ENCODE assay signal across 34 cellular contexts in the genomic region with DNA sequence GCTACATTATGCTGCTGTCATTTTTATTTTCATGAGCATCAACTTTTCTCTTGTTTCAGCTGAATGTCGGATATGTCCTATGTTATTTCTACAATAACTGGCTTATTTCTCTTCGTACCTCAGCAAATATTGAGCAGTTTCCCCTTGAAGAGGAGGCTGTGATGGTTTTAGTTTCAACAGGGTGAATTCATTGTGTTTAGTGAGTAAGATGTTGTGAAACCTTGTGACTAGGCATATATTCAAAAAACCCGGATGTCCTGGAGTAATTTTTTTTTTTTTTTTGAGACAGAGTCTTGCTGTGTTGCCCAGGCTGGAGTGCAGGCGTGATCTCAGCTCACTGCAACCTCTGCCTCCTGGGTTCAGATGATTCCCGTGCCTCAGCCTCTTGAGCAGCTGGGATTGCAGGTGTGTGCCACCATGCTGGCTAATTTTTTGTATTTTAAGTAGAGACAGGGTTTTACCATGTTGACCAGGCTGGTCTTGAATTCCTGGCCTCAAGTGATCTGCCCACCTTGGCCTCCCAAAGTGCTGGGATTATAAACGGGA. TPM values are rescaled to one million over a fixed set of nuclear protein-coding genes. Genes with fewer than 3 reads are reported as not detected.
DNase-seq lines count a peak whose midpoint lies in the region; ATAC-seq, FAIRE-seq and TF ChIP-seq lines count a peak whose summit lies in the region.
"Had no signal": no experiment of that assay in that cellular context is flagged by ENCODE, and none has a peak within 500 bp of the region (broad histone marks: within the 10 kb centered on the region; RNA-seq: fewer than 3 reads in every experiment).

No MANE protein-coding gene starts in this region.

- H3K9me3 Mint-ChIP-seq in naive thymus-derived CD4-positive, alpha-beta T cell, result no peaks in the 10 kb centered on the region
- H3K9me3 Mint-ChIP-seq in HFFc6, result no peaks in the 10 kb centered on the region
- H3K9me3 Mint-ChIP-seq in activated CD4-positive, alpha-beta T cell treated with anti-CD3 and anti-CD28 coated beads, Interleukin-2, amount 10 ng/mL, durations not matched to agents 24 days and 14 days, result no peaks in the 10 kb centered on the region
- H3K9me3 Mint-ChIP-seq: activated CD4-positive, alpha-beta T cell treated with anti-CD3 and anti-CD28 coated beads, Interleukin-2, amount 10 ng/mL, durations not matched to agents 7 days and 5 days; activated naive CD4-positive, alpha-beta T cell treated with anti-CD3 and anti-CD28 coated beads, Interleukin-2, amount 10 ng/mL, durations not matched to agents 7 days and 5 days; activated T-cell treated with anti-CD3 and anti-CD28 coated beads, Interleukin-2, amount 50 U/mL, for 72 hours; stimulated activated effector memory CD8-positive, alpha-beta T cell treated with anti-CD3 and anti-CD28 coated beads, Interleukin-12 subunit alpha, Interleukin-12 subunit beta, amount 100 ng/mL, for 72 hours; T-helper 1 cell treated with Interleukin-12 subunit alpha and Interleukin-12 subunit beta and Interleukin-4 antibody, amounts not matched to agents 30 μg/mL and 1 μg/mL, for 36 hours had no signal

- H3K4me3 Mint-ChIP-seq in naive thymus-derived CD4-positive, alpha-beta T cell, result no peak overlapping the region
- no peak overlapping the region for H3K4me3 Mint-ChIP-seq in HFFc6
- H3K4me3 Mint-ChIP-seq in activated CD4-positive, alpha-beta T cell treated with anti-CD3 and anti-CD28 coated beads, Interleukin-2, amount 10 ng/mL, durations not matched to agents 24 days and 14 days, result no peak overlapping the region
- H3K4me3 Mint-ChIP-seq: activated CD4-positive, alpha-beta T cell treated with anti-CD3 and anti-CD28 coated beads, Interleukin-2, amount 10 ng/mL, durations not matched to agents 7 days and 5 days; activated CD8-positive, alpha-beta memory T cell treated with anti-CD3 and anti-CD28 coated beads, Interleukin-2, amount 10 ng/mL, durations not matched to agents 7 days and 5 days; activated naive CD4-positive, alpha-beta T cell treated with anti-CD3 and anti-CD28 coated beads, Interleukin-2, amount 10 ng/mL, durations not matched to agents 7 days and 5 days; activated T-cell treated with anti-CD3 and anti-CD28 coated beads, Interleukin-2, amount 50 U/mL, for 72 hours; stimulated activated effector memory CD8-positive, alpha-beta T cell treated with anti-CD3 and anti-CD28 coated beads, Interleukin-12 subunit alpha, Interleukin-12 subunit beta, amount 100 ng/mL, for 72 hours; T-helper 1 cell treated with Interleukin-12 subunit alpha and Interleukin-12 subunit beta and Interleukin-4 antibody, amounts not matched to agents 30 μg/mL and 1 μg/mL, for 36 hours had no signal

- no peak overlapping the region for H3K27ac Mint-ChIP-seq in naive thymus-derived CD4-positive, alpha-beta T cell
- H3K27ac Mint-ChIP-seq in HFFc6, result no peak overlapping the region
- no peak overlapping the region for H3K27ac Mint-ChIP-seq in activated CD4-positive, alpha-beta T cell treated with anti-CD3 and anti-CD28 coated beads, Interleukin-2, amount 10 ng/mL, durations not matched to agents 24 days and 14 days
- H3K27ac Mint-ChIP-seq: activated CD4-positive, alpha-beta T cell treated with anti-CD3 and anti-CD28 coated beads, Interleukin-2, amount 10 ng/mL, durations not matched to agents 7 days and 5 days; activated CD8-positive, alpha-beta memory T cell treated with anti-CD3 and anti-CD28 coated beads, Interleukin-2, amount 10 ng/mL, durations not matched to agents 7 days and 5 days; activated naive CD4-positive, alpha-beta T cell treated with anti-CD3 and anti-CD28 coated beads, Interleukin-2, amount 10 ng/mL, durations not matched to agents 7 days and 5 days; activated T-cell treated with anti-CD3 and anti-CD28 coated beads, Interleukin-2, amount 50 U/mL, for 72 hours; stimulated activated effector memory CD8-positive, alpha-beta T cell treated with anti-CD3 and anti-CD28 coated beads, Interleukin-12 subunit alpha, Interleukin-12 subunit beta, amount 100 ng/mL, for 72 hours; T-helper 1 cell treated with Interleukin-12 subunit alpha and Interleukin-12 subunit beta and Interleukin-4 antibody, amounts not matched to agents 30 μg/mL and 1 μg/mL, for 36 hours had no signal

- CTCF ChIA-PET in naive thymus-derived CD4-positive, alpha-beta T cell (lab: Charles Lee), result interaction anchor here (0.7 kb wide), 2 partner anchors 46 to 816 kb away, joined by 3 to 4 read pairs; no protein-coding TSS in a partner anchor

- no peaks in the 10 kb centered on the region for H3K4me1 ChIP-seq in naive thymus-derived CD4-positive, alpha-beta T cell (ENCODE audit: control insufficient read depth in 2 of 2, insufficient read depth in 2 of 2, low read length in 2 of 2)
- H3K4me1 ChIP-seq: foreskin keratinocyte, suprapubic skin, uterus had no signal

- FAIRE-seq in bronchial epithelial cell (lab: Jason Lieb, UNC) (no peak), frontal cortex (lab: Jason Lieb, UNC) (no peak)
- FAIRE-seq: endothelial cell of umbilical vein, RCC 7860, small intestine had no signal

- peaks cover 0 to 34% (median 19%) of the 10 kb centered on the region in 5 donors for H3K36me3 Mint-ChIP-seq in naive thymus-derived CD4-positive, alpha-beta T cell
- H3K36me3 Mint-ChIP-seq in HFFc6 (ENCODE audit: low read depth), result peaks cover 12% of the 10 kb centered on the region; the same call in 1 of the 2 replicates
- peaks cover 36% of the 10 kb centered on the region for H3K36me3 Mint-ChIP-seq in activated CD4-positive, alpha-beta T cell treated with anti-CD3 and anti-CD28 coated beads, Interleukin-2, amount 10 ng/mL, durations not matched to agents 24 days and 14 days (ENCODE audit: low read depth)

- intact Hi-C loops in naive thymus-derived CD4-positive, alpha-beta T cell (cut with micrococcal nuclease), result no loop called here
- intact Hi-C loops in activated CD4-positive, alpha-beta T cell treated with anti-CD3 and anti-CD28 coated beads, Interleukin-2, amount 10 ng/mL, durations not matched to agents 24 days and 14 days (cut with micrococcal nuclease), result no loop called here

- TF ChIP-seq CTCF in bronchial epithelial cell (IDR thresholded peaks at IDR 0.05; ENCODE audit: insufficient read depth, low read length, severe bottlenecking) (no peak), HFFc6 (IDR thresholded peaks at IDR 0.05) (no peak)

- H3K27me3 Mint-ChIP-seq in naive thymus-derived CD4-positive, alpha-beta T cell, result no peaks in the 10 kb centered on the region
- H3K27me3 Mint-ChIP-seq in HFFc6 (ENCODE audit: insufficient read depth), result no peaks in the 10 kb centered on the region
- no peaks in the 10 kb centered on the region for H3K27me3 Mint-ChIP-seq in activated CD4-positive, alpha-beta T cell treated with anti-CD3 and anti-CD28 coated beads, Interleukin-2, amount 10 ng/mL, durations not matched to agents 24 days and 14 days
- H3K27me3 Mint-ChIP-seq: activated CD4-positive, alpha-beta T cell treated with anti-CD3 and anti-CD28 coated beads, Interleukin-2, amount 10 ng/mL, durations not matched to agents 7 days and 5 days; activated CD8-positive, alpha-beta memory T cell treated with anti-CD3 and anti-CD28 coated beads, Interleukin-2, amount 10 ng/mL, durations not matched to agents 7 days and 5 days; activated naive CD4-positive, alpha-beta T cell treated with anti-CD3 and anti-CD28 coated beads, Interleukin-2, amount 10 ng/mL, durations not matched to agents 7 days and 5 days had no signal

- DNase-seq in AG20443 (ENCODE audit: low spot score) (peak; percentile 30), MV-4-11 (lab: John Stamatoyannopoulos, UW) (peak; percentile 48), bronchial epithelial cell (ENCODE audit: low read depth) (peak; percentile 55), HFFc6 (no peak), frontal cortex (ENCODE audit: low spot score in 2 of 2) (no peak), DMS53 treated with DMSO at 0.1 percent for 48 hours (lab: John Stamatoyannopoulos, UW; ENCODE audit: unreplicated experiment) (no peak)
- no peak for DNase-seq in naive thymus-derived CD4-positive, alpha-beta T cell
- no peak for DNase-seq in activated CD4-positive, alpha-beta T cell treated with anti-CD3 and anti-CD28 coated beads, Interleukin-2, amount 10 ng/mL, durations not matched to agents 24 days and 14 days
- DNase-seq: activated CD4-positive, alpha-beta T cell treated with anti-CD3 and anti-CD28 coated beads, Interleukin-2, amount 10 ng/mL, durations not matched to agents 7 days and 5 days; activated CD8-positive, alpha-beta memory T cell treated with anti-CD3 and anti-CD28 coated beads, Interleukin-2, amount 10 ng/mL, durations not matched to agents 7 days and 5 days; activated naive CD4-positive, alpha-beta T cell treated with anti-CD3 and anti-CD28 coated beads, Interleukin-2, amount 10 ng/mL, durations not matched to agents 7 days and 5 days; activated T-cell treated with anti-CD3 and anti-CD28 coated beads, Interleukin-2, amount 50 U/mL, for 72 hours; foreskin keratinocyte; KG1; NCI-H1694 treated with DMSO at 0.1 percent for 48 hours; NCI-H2171; NCI-H510A treated with DMSO at 0.1 percent for 48 hours; small intestine; uterus had no signal

- POLR2A ChIA-PET in naive thymus-derived CD4-positive, alpha-beta T cell (lab: Charles Lee), result no interaction called here

- H3K27ac ChIP-seq in naive thymus-derived CD4-positive, alpha-beta T cell (ENCODE audit: low read depth, low read length), result no peak overlapping the region
- H3K27ac ChIP-seq: C4-2B, foreskin keratinocyte, suprapubic skin, uterus, VCaP had no signal

- H3K27me3 ChIP-seq in bronchial epithelial cell (ENCODE audit: control insufficient read depth, insufficient read depth, low read length), result no peaks in the 10 kb centered on the region
- no peaks in the 10 kb centered on the region for H3K27me3 ChIP-seq in naive thymus-derived CD4-positive, alpha-beta T cell (ENCODE audit: control insufficient read depth in 2 of 2, insufficient read depth in 2 of 2, low read length in 2 of 2)
- H3K27me3 ChIP-seq: foreskin keratinocyte, suprapubic skin, uterus had no signal

- H3K4me3 ChIP-seq in bronchial epithelial cell (ENCODE audit: low read depth, low read length), result no peak overlapping the region
- no peak overlapping the region for H3K4me3 ChIP-seq in naive thymus-derived CD4-positive, alpha-beta T cell (ENCODE audit: low read length)
- H3K4me3 ChIP-seq: suprapubic skin, uterus had no signal

- H3K4me1 Mint-ChIP-seq in naive thymus-derived CD4-positive, alpha-beta T cell, result peaks cover 0 to 17% (median 12%) of the 10 kb centered on the region in 7 donors
- no peaks in the 10 kb centered on the region; the same call in 1 of the 2 replicates for H3K4me1 Mint-ChIP-seq in HFFc6 (ENCODE audit: low read depth)
- peaks cover 1% of the 10 kb centered on the region for H3K4me1 Mint-ChIP-seq in activated CD4-positive, alpha-beta T cell treated with anti-CD3 and anti-CD28 coated beads, Interleukin-2, amount 10 ng/mL, durations not matched to agents 24 days and 14 days
- H3K4me1 Mint-ChIP-seq: activated CD4-positive, alpha-beta T cell treated with anti-CD3 and anti-CD28 coated beads, Interleukin-2, amount 10 ng/mL, durations not matched to agents 7 days and 5 days; activated naive CD4-positive, alpha-beta T cell treated with anti-CD3 and anti-CD28 coated beads, Interleukin-2, amount 10 ng/mL, durations not matched to agents 7 days and 5 days had no signal

- peaks cover 13% of the 10 kb centered on the region for H3K36me3 ChIP-seq in bronchial epithelial cell (ENCODE audit: control insufficient read depth, insufficient read depth, low read length)
- H3K36me3 ChIP-seq in naive thymus-derived CD4-positive, alpha-beta T cell (ENCODE audit: control insufficient read depth in 2 of 3, insufficient read depth in 3 of 3, low read length in 3 of 3), result peaks cover 0 to 32% (median 0%) of the 10 kb centered on the region in 3 experiments
- H3K36me3 ChIP-seq: uterus had no signal

- peak; percentile 29 for ATAC-seq in naive thymus-derived CD4-positive, alpha-beta T cell
- ATAC-seq: activated CD8-positive, alpha-beta memory T cell treated with anti-CD3 and anti-CD28 coated beads, Interleukin-2, amount 10 ng/mL, durations not matched to agents 7 days and 5 days; activated T-cell treated with anti-CD3 and anti-CD28 coated beads, Interleukin-2, amount 50 U/mL, for 72 hours; foreskin keratinocyte; left lobe of liver; stimulated activated effector memory CD8-positive, alpha-beta T cell treated with anti-CD3 and anti-CD28 coated beads, Interleukin-12 subunit alpha, Interleukin-12 subunit beta, amount 100 ng/mL, for 72 hours had no signal

- no peaks in the 10 kb centered on the region for H3K9me3 ChIP-seq in naive thymus-derived CD4-positive, alpha-beta T cell (ENCODE audit: control insufficient read depth in 2 of 3, low read length in 3 of 3)
- H3K9me3 ChIP-seq: suprapubic skin, uterus had no signal

RNA-seq across cellular contexts. Expression of a gene that starts 11.1 kb away (rescaled TPM):
- 164 and 284 TPM in 2 replicates for total RNA-seq in bronchial epithelial cell
- total RNA-seq in naive thymus-derived CD4-positive, alpha-beta T cell, result 10 to 100 TPM; 16.5 to 52.9 (median 22.6) TPM
- 10 to 100 TPM; 14.9 to 17.3 TPM for polyA plus RNA-seq in naive thymus-derived CD4-positive, alpha-beta T cell
- 10 to 100 TPM; 45.9 to 57.4 (median 49.7) TPM for total RNA-seq in HFFc6 (2021; fragmentation: NEBNext Ultra II Directional; extraction: Animal tissue kit (Norgen Biotek cat#: 25700))
- 26.6 and 33.4 TPM in 2 replicates for total RNA-seq in activated CD4-positive, alpha-beta T cell treated with anti-CD3 and anti-CD28 coated beads, Interleukin-2, amount 10 ng/mL, durations not matched to agents 24 days and 14 days
- total RNA-seq in frontal cortex, result 71.7 TPM

RNA-seq across cellular contexts. Expression of a gene that starts 56.0 kb away (rescaled TPM):
- total RNA-seq in bronchial epithelial cell, result not detected in 2 replicates
- total RNA-seq in naive thymus-derived CD4-positive, alpha-beta T cell, result not detected
- polyA plus RNA-seq in naive thymus-derived CD4-positive, alpha-beta T cell, result not detected
- total RNA-seq in HFFc6 (2021; fragmentation: NEBNext Ultra II Directional; extraction: Animal tissue kit (Norgen Biotek cat#: 25700)), result not detected
- not detected in 2 replicates for total RNA-seq in activated CD4-positive, alpha-beta T cell treated with anti-CD3 and anti-CD28 coated beads, Interleukin-2, amount 10 ng/mL, durations not matched to agents 24 days and 14 days
- not detected for total RNA-seq in frontal cortex
- total RNA-seq: A673; activated CD4-positive, alpha-beta T cell treated with anti-CD3 and anti-CD28 coated beads, Interleukin-2, amount 10 ng/mL, durations not matched to agents 7 days and 5 days; activated CD8-positive, alpha-beta memory T cell treated with anti-CD3 and anti-CD28 coated beads, Interleukin-2, amount 10 ng/mL, durations not matched to agents 7 days and 5 days; activated T-cell treated with anti-CD3 and anti-CD28 coated beads, Interleukin-2, amount 50 U/mL, for 72 hours; dermis microvascular lymphatic vessel endothelial cell; endothelial cell of umbilical vein; foreskin keratinocyte; HT-29; left lobe of liver; mesenteric fat pad; osteocyte; renal cortical epithelial cell; SK-MEL-5; uterus had no signal
- polyA plus RNA-seq: endothelial cell of umbilical vein, foreskin keratinocyte had no signal

Comparison
In these comparisons a context has a peak if more than half of its experiments do, and no peak if none do; other contexts are left out.
1. DNase-seq: peak in AG20443 (single experiment), MV-4-11 (single experiment) and bronchial epithelial cell (single experiment); none in naive thymus-derived CD4-positive, alpha-beta T cell (0 of 9), HFFc6 (single experiment), activated CD4-positive, alpha-beta T cell treated with anti-CD3 and anti-CD28 coated beads, Interleukin-2, amount 10 ng/mL, durations not matched to agents 24 days and 14 days (single experiment), frontal cortex (0 of 2) and DMS53 treated with DMSO at 0.1 percent for 48 hours (single experiment).